ENCODE assay signal across 21 cellular contexts in the genomic region with DNA sequence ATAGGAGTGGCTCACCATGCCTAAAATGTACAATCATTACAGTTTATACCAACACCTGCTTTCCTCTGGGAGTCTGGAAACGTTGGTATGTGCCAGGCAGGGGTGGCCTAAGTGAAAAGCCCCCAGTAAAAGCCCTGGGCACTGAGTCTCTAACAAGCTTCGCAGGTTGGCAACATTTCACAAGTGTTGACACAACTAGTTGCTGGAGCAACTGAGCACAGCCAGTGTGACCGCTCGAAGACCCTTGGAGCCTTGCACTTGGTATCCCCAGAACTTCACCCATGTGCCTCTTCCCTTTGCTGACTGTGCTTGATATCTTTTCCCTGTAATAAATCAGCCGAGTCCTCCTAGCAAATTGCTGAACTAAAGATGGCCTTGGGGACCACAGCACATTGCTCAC. TPM values are rescaled to one million over a fixed set of nuclear protein-coding genes. Genes with fewer than 3 reads are reported as not detected.
DNase-seq lines count a peak whose midpoint lies in the region; ATAC-seq and TF ChIP-seq lines count a peak whose summit lies in the region.
"Had no signal": no experiment of that assay in that cellular context is flagged by ENCODE, and none has a peak within 500 bp of the region (broad histone marks: within the 10 kb centered on the region; RNA-seq: fewer than 3 reads in every experiment).

No MANE protein-coding gene starts in this region.

- 80% methylated on average over 5 of the region's 5 CpGs; no CpG with 5 or more reads in 1 of the 2 donors for WGBS in gastroesophageal sphincter (ENCODE audit: low coverage in 1 of 2), 2 donors

- DNase-seq in activated CD8-positive, alpha-beta memory T cell treated with anti-CD3 and anti-CD28 coated beads, Interleukin-2, amount 10 ng/mL, durations not matched to agents 7 days and 5 days, result no peak
- no peak for DNase-seq in activated CD8-positive, alpha-beta memory T cell treated with anti-CD3 and anti-CD28 coated beads, Interleukin-2, amount 50 U/mL, for 48 hours
- DNase-seq in activated T-helper 1 cell treated with anti-CD3 and anti-CD28 coated beads, Interleukin-12 subunit alpha, Interleukin-12 subunit beta, Interleukin-2, Interleukin-4 antibody, amounts not matched to agents 30 ng/mL and 10 ng/mL and 1 ng/mL, durations not matched to agents 14 hours and 24 hours and 36 hours (ENCODE audit: low spot score), result no peak
- no peak for DNase-seq in naive thymus-derived CD4-positive, alpha-beta T cell
- DNase-seq in NCI-H1092 treated with DMSO at 0.1 percent for 48 hours (lab: John Stamatoyannopoulos, UW) (no peak), activated gamma-delta T cell treated with Interleukin-2 at 50 U/mL for 16 hours (no peak)
- DNase-seq: ACHN; activated effector memory CD4-positive, alpha-beta T cell treated with Interleukin-2 at 50 U/mL for 16 hours; CD4-positive, alpha-beta T cell; cerebellar nuclear complex; DMS79; heart left ventricle; immature natural killer cell; NCI-H187; NK-92 treated with Interleukin-12 subunit alpha and Interleukin-12 subunit beta, amount 100 ng/mL, for 24 hours; stimulated activated CD4-positive, alpha-beta T cell treated with anti-CD3 and anti-CD28 coated beads, Interleukin-15, amount 100 ng/mL, for 24 hours had no signal

- intact Hi-C loops in activated T-helper 1 cell treated with anti-CD3 and anti-CD28 coated beads, Interleukin-12 subunit alpha, Interleukin-12 subunit beta, Interleukin-2, Interleukin-4 antibody, amounts not matched to agents 30 ng/mL and 10 ng/mL and 1 ng/mL, durations not matched to agents 14 hours and 24 hours and 36 hours (cut with micrococcal nuclease), result loop anchor here (2.0 kb wide), 2 partner anchors 13 to 19 kb away; no protein-coding TSS in a partner anchor
- intact Hi-C loops in naive thymus-derived CD4-positive, alpha-beta T cell (cut with micrococcal nuclease), result loop anchor here in 1 of 2 donors (2.0 kb wide), 1 partner anchor 21 kb away; no protein-coding TSS in a partner anchor

- H3K4me1 ChIP-seq in HEK293 (ENCODE audit: control insufficient read depth, insufficient read depth, low read length) (no peaks in the 10 kb centered on the region; the same call in 1 of the 2 replicates), gastroesophageal sphincter (peaks cover 0 to 34% (median 5%) of the 10 kb centered on the region in 3 donors)
- H3K4me1 ChIP-seq in naive thymus-derived CD4-positive, alpha-beta T cell (ENCODE audit: control insufficient read depth in 2 of 2, insufficient read depth in 2 of 2, low read length in 2 of 2), result peaks cover 9 to 24% of the 10 kb centered on the region in 2 donors

- no peak for ATAC-seq in activated CD8-positive, alpha-beta memory T cell treated with anti-CD3 and anti-CD28 coated beads, Interleukin-2, amount 10 ng/mL, durations not matched to agents 7 days and 5 days
- no peak for ATAC-seq in naive thymus-derived CD4-positive, alpha-beta T cell
- no peak for ATAC-seq in gastroesophageal sphincter
- ATAC-seq: heart left ventricle had no signal

- CTCF ChIA-PET in activated CD8-positive, alpha-beta memory T cell treated with anti-CD3 and anti-CD28 coated beads, Interleukin-2, amount 10 ng/mL, durations not matched to agents 7 days and 5 days (lab: Charles Lee), result interaction anchor here (1.0 to 3.2 kb wide), 9 partner anchors 11 to 148 kb away, joined by 3 to 22 read pairs (median 3); a partner anchor contains a TSS
- CTCF ChIA-PET in HEK293 (lab: Yijun Ruan, JAX), result no interaction called here
- CTCF ChIA-PET in naive thymus-derived CD4-positive, alpha-beta T cell (lab: Charles Lee), result interaction anchor here (1.1 to 1.2 kb wide), 2 partner anchors 16 to 52 kb away, joined by 3 read pairs; no protein-coding TSS in a partner anchor

- no peaks in the 10 kb centered on the region for H3K27me3 ChIP-seq in naive thymus-derived CD4-positive, alpha-beta T cell (ENCODE audit: control insufficient read depth in 2 of 2, insufficient read depth in 2 of 2, low read length in 2 of 2)
- H3K27me3 ChIP-seq in gastroesophageal sphincter, result no peaks in the 10 kb centered on the region
- H3K27me3 ChIP-seq: ascending aorta, heart left ventricle, right atrium auricular region had no signal

- H3K36me3 ChIP-seq in HEK293 (ENCODE audit: control insufficient read depth in 2 of 2, insufficient read depth in 1 of 2, low read length in 2 of 2) (peaks cover 0 to 18% of the 10 kb centered on the region in 2 experiments; a peak in 2 of 3 replicates), gastroesophageal sphincter (peaks cover 0 to 18% of the 10 kb centered on the region in 2 donors)
- H3K36me3 ChIP-seq in naive thymus-derived CD4-positive, alpha-beta T cell (ENCODE audit: control insufficient read depth in 2 of 3, insufficient read depth in 3 of 3, low read length in 3 of 3), result peaks cover 0 to 7% (median 5%) of the 10 kb centered on the region in 3 experiments
- H3K36me3 ChIP-seq: right atrium auricular region had no signal

- H3K9me3 ChIP-seq in HEK293 (ENCODE audit: control insufficient read depth, insufficient read depth, low read depth, low read length) (no peaks in the 10 kb centered on the region), gastroesophageal sphincter (no peaks in the 10 kb centered on the region)
- H3K9me3 ChIP-seq in naive thymus-derived CD4-positive, alpha-beta T cell (ENCODE audit: control insufficient read depth in 2 of 3, low read length in 3 of 3), result no peaks in the 10 kb centered on the region
- H3K9me3 ChIP-seq: ascending aorta, HAP-1, heart left ventricle, right atrium auricular region had no signal

- peak overlapping the region; percentile 91 for H3K27ac Mint-ChIP-seq in activated CD8-positive, alpha-beta memory T cell treated with anti-CD3 and anti-CD28 coated beads, Interleukin-2, amount 10 ng/mL, durations not matched to agents 7 days and 5 days
- H3K27ac Mint-ChIP-seq in activated T-helper 1 cell treated with anti-CD3 and anti-CD28 coated beads, Interleukin-12 subunit alpha, Interleukin-12 subunit beta, Interleukin-2, Interleukin-4 antibody, amounts not matched to agents 30 ng/mL and 10 ng/mL and 1 ng/mL, durations not matched to agents 14 hours and 24 hours and 36 hours, result peak overlapping the region; percentile 99
- H3K27ac Mint-ChIP-seq in naive thymus-derived CD4-positive, alpha-beta T cell, result peak overlapping the region in 5 of 9 donors; percentile 1 to 90 (median 47)

- H3K36me3 Mint-ChIP-seq in activated CD8-positive, alpha-beta memory T cell treated with anti-CD3 and anti-CD28 coated beads, Interleukin-2, amount 10 ng/mL, durations not matched to agents 7 days and 5 days, result peaks cover 36% of the 10 kb centered on the region
- peaks cover 46% of the 10 kb centered on the region for H3K36me3 Mint-ChIP-seq in activated T-helper 1 cell treated with anti-CD3 and anti-CD28 coated beads, Interleukin-12 subunit alpha, Interleukin-12 subunit beta, Interleukin-2, Interleukin-4 antibody, amounts not matched to agents 30 ng/mL and 10 ng/mL and 1 ng/mL, durations not matched to agents 14 hours and 24 hours and 36 hours (ENCODE audit: low read depth)
- peaks cover 0 to 35% (median 11%) of the 10 kb centered on the region in 5 donors for H3K36me3 Mint-ChIP-seq in naive thymus-derived CD4-positive, alpha-beta T cell

- no peaks in the 10 kb centered on the region for H3K27me3 Mint-ChIP-seq in activated CD8-positive, alpha-beta memory T cell treated with anti-CD3 and anti-CD28 coated beads, Interleukin-2, amount 10 ng/mL, durations not matched to agents 7 days and 5 days
- H3K27me3 Mint-ChIP-seq in activated T-helper 1 cell treated with anti-CD3 and anti-CD28 coated beads, Interleukin-12 subunit alpha, Interleukin-12 subunit beta, Interleukin-2, Interleukin-4 antibody, amounts not matched to agents 30 ng/mL and 10 ng/mL and 1 ng/mL, durations not matched to agents 14 hours and 24 hours and 36 hours (ENCODE audit: insufficient read depth), result no peaks in the 10 kb centered on the region
- no peaks in the 10 kb centered on the region for H3K27me3 Mint-ChIP-seq in naive thymus-derived CD4-positive, alpha-beta T cell
- H3K27me3 Mint-ChIP-seq: CD4-positive, alpha-beta T cell had no signal

- H3K4me3 Mint-ChIP-seq in activated CD8-positive, alpha-beta memory T cell treated with anti-CD3 and anti-CD28 coated beads, Interleukin-2, amount 10 ng/mL, durations not matched to agents 7 days and 5 days, result peak overlapping the region; percentile 96
- peak overlapping the region; percentile 97 for H3K4me3 Mint-ChIP-seq in activated T-helper 1 cell treated with anti-CD3 and anti-CD28 coated beads, Interleukin-12 subunit alpha, Interleukin-12 subunit beta, Interleukin-2, Interleukin-4 antibody, amounts not matched to agents 30 ng/mL and 10 ng/mL and 1 ng/mL, durations not matched to agents 14 hours and 24 hours and 36 hours
- peak overlapping the region in 5 of 10 donors; percentile 14 to 93 (median 83) for H3K4me3 Mint-ChIP-seq in naive thymus-derived CD4-positive, alpha-beta T cell

- H3K4me1 Mint-ChIP-seq in activated CD8-positive, alpha-beta memory T cell treated with anti-CD3 and anti-CD28 coated beads, Interleukin-2, amount 10 ng/mL, durations not matched to agents 7 days and 5 days, result peaks cover 86% of the 10 kb centered on the region
- peaks cover 93% of the 10 kb centered on the region for H3K4me1 Mint-ChIP-seq in activated T-helper 1 cell treated with anti-CD3 and anti-CD28 coated beads, Interleukin-12 subunit alpha, Interleukin-12 subunit beta, Interleukin-2, Interleukin-4 antibody, amounts not matched to agents 30 ng/mL and 10 ng/mL and 1 ng/mL, durations not matched to agents 14 hours and 24 hours and 36 hours (ENCODE audit: low read depth)
- peaks cover 45 to 88% (median 79%) of the 10 kb centered on the region in 7 donors for H3K4me1 Mint-ChIP-seq in naive thymus-derived CD4-positive, alpha-beta T cell

- H3K27ac ChIP-seq in HEK293 (ENCODE audit: extremely low read depth, low read depth, low read length) (no peak overlapping the region), gastroesophageal sphincter (no peak overlapping the region)
- no peak overlapping the region for H3K27ac ChIP-seq in naive thymus-derived CD4-positive, alpha-beta T cell (ENCODE audit: low read depth, low read length)
- H3K27ac ChIP-seq: ascending aorta, heart left ventricle, right atrium auricular region had no signal

- H3K4me3 ChIP-seq in HEK293 (ENCODE audit: low read depth, low read length) (no peak overlapping the region), gastroesophageal sphincter (no peak overlapping the region)
- no peak overlapping the region for H3K4me3 ChIP-seq in naive thymus-derived CD4-positive, alpha-beta T cell (ENCODE audit: low read length)
- H3K4me3 ChIP-seq: ascending aorta, heart left ventricle, right atrium auricular region had no signal

- POLR2A ChIA-PET in HEK293 (lab: Yijun Ruan, JAX), result no interaction called here
- POLR2A ChIA-PET in naive thymus-derived CD4-positive, alpha-beta T cell (lab: Charles Lee), result interaction anchor here (0.6 kb wide), 1 partner anchor 54 kb away, joined by 3 read pairs; no protein-coding TSS in a partner anchor

- H3K9me3 Mint-ChIP-seq in activated CD8-positive, alpha-beta memory T cell treated with anti-CD3 and anti-CD28 coated beads, Interleukin-2, amount 10 ng/mL, durations not matched to agents 7 days and 5 days (ENCODE audit: low read depth), result no peaks in the 10 kb centered on the region
- H3K9me3 Mint-ChIP-seq in activated T-helper 1 cell treated with anti-CD3 and anti-CD28 coated beads, Interleukin-12 subunit alpha, Interleukin-12 subunit beta, Interleukin-2, Interleukin-4 antibody, amounts not matched to agents 30 ng/mL and 10 ng/mL and 1 ng/mL, durations not matched to agents 14 hours and 24 hours and 36 hours, result no peaks in the 10 kb centered on the region
- H3K9me3 Mint-ChIP-seq in naive thymus-derived CD4-positive, alpha-beta T cell, result peaks cover 0 to 2% (median 0%) of the 10 kb centered on the region in 11 donors
- H3K9me3 Mint-ChIP-seq: CD4-positive, alpha-beta T cell; immature natural killer cell had no signal

- no peak for TF ChIP-seq EP300 in gastroesophageal sphincter (IDR thresholded peaks at IDR 0.05)

- TF ChIP-seq POLR2A in gastroesophageal sphincter (IDR thresholded peaks at IDR 0.05), result no peak

- TF ChIP-seq CTCF in HEK293 (tag by site-specific recombination; IDR thresholded peaks at IDR 0.05) (no peak), gastroesophageal sphincter (IDR thresholded peaks at IDR 0.05) (no peak)

RNA-seq across cellular contexts. Expression of a gene that starts 2.7 kb away (rescaled TPM):
- 10 to 100 TPM; 47.9 to 82.1 TPM for total RNA-seq in activated CD8-positive, alpha-beta memory T cell treated with anti-CD3 and anti-CD28 coated beads, Interleukin-2, amount 10 ng/mL, durations not matched to agents 7 days and 5 days
- 85.4 and 90.9 TPM in 2 replicates for total RNA-seq in activated T-helper 1 cell treated with anti-CD3 and anti-CD28 coated beads, Interleukin-12 subunit alpha, Interleukin-12 subunit beta, Interleukin-2, Interleukin-4 antibody, amounts not matched to agents 30 ng/mL and 10 ng/mL and 1 ng/mL, durations not matched to agents 14 hours and 24 hours and 36 hours
- total RNA-seq in naive thymus-derived CD4-positive, alpha-beta T cell, result 100 to 1,000 TPM in 1 of 5 experiments, 10 to 100 TPM in 4; 17.8 to 110 (median 28.4) TPM
- 10 to 100 TPM; 31.4 to 34.0 TPM for polyA plus RNA-seq in naive thymus-derived CD4-positive, alpha-beta T cell
- total RNA-seq in gastroesophageal sphincter, result 10 to 100 TPM; 22.3 to 32.0 (median 24.4) TPM

Comparison
In these comparisons a context has a peak if more than half of its experiments do, and no peak if none do; other contexts are left out.
1. H3K27ac Mint-ChIP-seq: peak in every context shown above with its lines; median percentile 99 in activated T-helper 1 cell treated with anti-CD3 and anti-CD28 coated beads, Interleukin-12 subunit alpha, Interleukin-12 subunit beta, Interleukin-2, Interleukin-4 antibody, amounts not matched to agents 30 ng/mL and 10 ng/mL and 1 ng/mL, durations not matched to agents 14 hours and 24 hours and 36 hours; 91 in activated CD8-positive, alpha-beta memory T cell treated with anti-CD3 and anti-CD28 coated beads, Interleukin-2, amount 10 ng/mL, durations not matched to agents 7 days and 5 days; 47 in naive thymus-derived CD4-positive, alpha-beta T cell.